In genomic region chr14:101917413-101918124, GRCh38 we compare ENCODE assay signal across 14 cellular contexts. TPM values are rescaled to one million over a fixed set of nuclear protein-coding genes. Genes with fewer than 3 reads are reported as not detected.
DNase-seq lines count a peak whose midpoint lies in the region; ATAC-seq and TF ChIP-seq lines count a peak whose summit lies in the region.
"Had no signal": no experiment of that assay in that cellular context is flagged by ENCODE, and none has a peak within 500 bp of the region (broad histone marks: within the 10 kb centered on the region; RNA-seq: fewer than 3 reads in every experiment).

No MANE protein-coding gene starts in this region.

- no peaks in the 10 kb centered on the region for H3F3A ChIP-seq in SK-N-SH (replicated peaks; ENCODE audit: insufficient read depth)

- H3K4me3 ChIP-seq in SK-N-SH (ENCODE audit: low read depth in 2 of 2, low read length in 1 of 2) (no peak overlapping the region), iPS-18a (ENCODE audit: low read length) (peak overlapping the region; percentile 21), transverse colon (no peak overlapping the region)
- H3K4me3 ChIP-seq: left lung, MG63, psoas muscle, SJCRH30 had no signal

- ATAC-seq in SK-N-SH treated with all-trans-retinoic acid at 6 μM for 48 hours = peak; percentile 24
- ATAC-seq in activated T-helper 17 cell treated with anti-CD3 and anti-CD28 coated beads, Interleukin-2, amount 50 U/mL, for 72 hours (replicated peaks) = no peak
- ATAC-seq in GM19397 (IDR thresholded peaks at IDR 0.05; ENCODE audit: unreplicated experiment) = no peak
- ATAC-seq: foreskin keratinocyte, left lung had no signal

- no peaks in the 10 kb centered on the region for H3K79me2 ChIP-seq in SK-N-SH (ENCODE audit: insufficient read depth)

- H4K20me1 ChIP-seq in SK-N-SH (ENCODE audit: insufficient read depth) = no peaks in the 10 kb centered on the region

- H3K9me3 ChIP-seq in SK-N-SH (no peaks in the 10 kb centered on the region), iPS-18a (ENCODE audit: control insufficient read depth, low read depth, low read length) (no peaks in the 10 kb centered on the region), transverse colon (no peaks in the 10 kb centered on the region)
- H3K9me3 ChIP-seq: left lung, MG63, psoas muscle, SJCRH30 had no signal

- TF ChIP-seq RAD21 in SK-N-SH (IDR thresholded peaks at IDR 0.05; ENCODE audit: low read length) = no peak

- TF ChIP-seq CTCF in SK-N-SH (IDR thresholded peaks at IDR 0.05) (no peak), progenitor cell of endocrine pancreas (IDR thresholded peaks at IDR 0.05; ENCODE audit: unreplicated experiment) (no peak), transverse colon (IDR thresholded peaks at IDR 0.05) (no peak)

- DNase-seq in SK-N-SH (no peak), progenitor cell of endocrine pancreas (ENCODE audit: low spot score, unreplicated experiment) (no peak), DMS53 treated with DMSO at 0.1 percent for 48 hours (lab: John Stamatoyannopoulos, UW; ENCODE audit: unreplicated experiment) (no peak), transverse colon (no peak)
- DNase-seq: DMS153, foreskin keratinocyte, left lung, MG63, psoas muscle, SJCRH30 had no signal

- peak overlapping the region; percentile 59 for H3K27ac Mint-ChIP-seq in activated T-helper 17 cell treated with anti-CD3 and anti-CD28 coated beads, Interleukin-2, amount 50 U/mL, for 72 hours
- H3K27ac Mint-ChIP-seq in progenitor cell of endocrine pancreas = peak overlapping the region; percentile 78

- no peaks in the 10 kb centered on the region for H3K9me2 ChIP-seq in SK-N-SH

- no peak for TF ChIP-seq POLR2A in transverse colon (IDR thresholded peaks at IDR 0.05)

- POLR2A ChIA-PET in SK-N-SH (lab: Yijun Ruan, JAX) = no interaction called here

- in situ Hi-C loops in transverse colon (cut with MboI; ENCODE audit: low pct_ligation_motif_present in 1 of 4, low pct_unique_long_range_greater_than_20kb in 1 of 4, low sequenced_read_pairs in 3 of 4) = no loop called here

- H3K4me3 Mint-ChIP-seq in activated T-helper 17 cell treated with anti-CD3 and anti-CD28 coated beads, Interleukin-2, amount 50 U/mL, for 72 hours = no peak overlapping the region
- H3K4me3 Mint-ChIP-seq in progenitor cell of endocrine pancreas (ENCODE audit: low read depth) = no peak overlapping the region

- intact Hi-C loops in transverse colon (cut with DNase I; ENCODE audit: low total_unique reads) = no loop called here

- H3K36me3 Mint-ChIP-seq in activated T-helper 17 cell treated with anti-CD3 and anti-CD28 coated beads, Interleukin-2, amount 50 U/mL, for 72 hours (ENCODE audit: low read depth) = peaks cover 85% of the 10 kb centered on the region
- H3K36me3 Mint-ChIP-seq in progenitor cell of endocrine pancreas (ENCODE audit: insufficient read depth) = peaks cover 12% of the 10 kb centered on the region

- H2AFZ ChIP-seq in SK-N-SH (ENCODE audit: low read depth) = no peak overlapping the region

- no peak overlapping the region for H3K9ac ChIP-seq in SK-N-SH
- no peak overlapping the region for H3K9ac ChIP-seq in iPS-18a (ENCODE audit: low read length)

- H3K36me3 ChIP-seq in SK-N-SH (replicated peaks in 1 of 2; ENCODE audit: control insufficient read depth in 1 of 2, insufficient read depth in 2 of 2, low read length in 1 of 2) (peaks cover 23 to 31% of the 10 kb centered on the region in 2 experiments), iPS-18a (ENCODE audit: control insufficient read depth, low read depth, low read length) (no peaks in the 10 kb centered on the region), transverse colon (peaks cover 0 to 15% (median 7%) of the 10 kb centered on the region in 4 donors)
- H3K36me3 ChIP-seq: MG63 had no signal

- H3K9me3 Mint-ChIP-seq in activated T-helper 17 cell treated with anti-CD3 and anti-CD28 coated beads, Interleukin-2, amount 50 U/mL, for 72 hours = no peaks in the 10 kb centered on the region
- no peaks in the 10 kb centered on the region for H3K9me3 Mint-ChIP-seq in progenitor cell of endocrine pancreas (ENCODE audit: low read depth)

- CTCF ChIA-PET in SK-N-SH (lab: Yijun Ruan, JAX) = interaction anchor here (1.1 to 2.5 kb wide), 2 partner anchors 147 to 179 kb away, joined by 3 to 6 read pairs; no protein-coding TSS in a partner anchor

- 93% methylated on average over 17 of the region's 18 CpGs for WGBS in SK-N-SH (ENCODE audit: low lambda C conversion rate)
- 80% methylated on average over 4 to 18 of the region's 18 CpGs for WGBS in transverse colon (ENCODE audit: low coverage in 1 of 2), 2 donors

- no peak overlapping the region for H3K4me2 ChIP-seq in SK-N-SH

- H3K27me3 ChIP-seq in SK-N-SH (ENCODE audit: insufficient read depth) = no peaks in the 10 kb centered on the region
- H3K27me3 ChIP-seq in iPS-18a (ENCODE audit: control insufficient read depth, insufficient read depth, low read length) = no peaks in the 10 kb centered on the region
- no peaks in the 10 kb centered on the region for H3K27me3 ChIP-seq in transverse colon
- H3K27me3 ChIP-seq: foreskin keratinocyte, left lung, MG63, SJCRH30 had no signal

- TF ChIP-seq EP300 in SK-N-SH (IDR thresholded peaks at IDR 0.05; ENCODE audit: borderline replicate concordance in 1 of 2, low read depth in 1 of 2, low read length in 1 of 2) (no peak), transverse colon (IDR thresholded peaks at IDR 0.05; ENCODE audit: low read depth) (no peak)

- no peaks in the 10 kb centered on the region for H3K27me3 Mint-ChIP-seq in activated T-helper 17 cell treated with anti-CD3 and anti-CD28 coated beads, Interleukin-2, amount 50 U/mL, for 72 hours
- H3K27me3 Mint-ChIP-seq in progenitor cell of endocrine pancreas = no peaks in the 10 kb centered on the region

- H3K4me1 ChIP-seq in SK-N-SH (ENCODE audit: control insufficient read depth in 1 of 2, insufficient read depth in 2 of 2, low read depth in 1 of 2, low read length in 1 of 2) = no peaks in the 10 kb centered on the region
- H3K4me1 ChIP-seq in iPS-18a (ENCODE audit: control insufficient read depth, low read depth, low read length) = peaks cover 30% of the 10 kb centered on the region
- H3K4me1 ChIP-seq in transverse colon = no peaks in the 10 kb centered on the region
- H3K4me1 ChIP-seq: foreskin keratinocyte, left lung, psoas muscle, SJCRH30 had no signal

- H3K27ac ChIP-seq in SK-N-SH (ENCODE audit: low read depth in 2 of 2, low read length in 1 of 2) (no peak overlapping the region), iPS-18a (ENCODE audit: low read length) (peak overlapping the region; percentile 0), transverse colon (no peak overlapping the region)
- H3K27ac ChIP-seq: foreskin keratinocyte, left lung, psoas muscle, SJCRH30 had no signal

- no peaks in the 10 kb centered on the region for H3K4me1 Mint-ChIP-seq in activated T-helper 17 cell treated with anti-CD3 and anti-CD28 coated beads, Interleukin-2, amount 50 U/mL, for 72 hours
- H3K4me1 Mint-ChIP-seq in progenitor cell of endocrine pancreas (ENCODE audit: low read depth) = no peaks in the 10 kb centered on the region

TF ChIP-seq in SK-N-SH treated with all-trans-retinoic acid at 6 μM for 48 hours, 23 proteins besides CTCF, POLR2A, EP300 and RAD21 (continues in another document):
- no peak for TF ChIP-seq ZFP30 (CRISPR knock-in tag; IDR thresholded peaks at IDR 0.05)
- TF ChIP-seq RARB (CRISPR knock-in tag; IDR thresholded peaks at IDR 0.05) = no peak
- TF ChIP-seq TCF4 (CRISPR knock-in tag; IDR thresholded peaks at IDR 0.05; ENCODE audit: borderline replicate concordance) = no peak

TF ChIP-seq in SK-N-SH, 30 proteins besides CTCF, POLR2A, EP300 and RAD21 (continues in another document):
- TF ChIP-seq ELF1 (IDR thresholded peaks at IDR 0.05) = no peak
- TF ChIP-seq FOXJ3 (CRISPR knock-in tag; IDR thresholded peaks at IDR 0.05) = no peak
- no peak for TF ChIP-seq RFX5 (IDR thresholded peaks at IDR 0.05; ENCODE audit: low read length)
- TF ChIP-seq USF1 (IDR thresholded peaks at IDR 0.05; ENCODE audit: borderline replicate concordance, low read depth) = no peak
- no peak for TF ChIP-seq POLR2AphosphoS5 (IDR thresholded peaks at IDR 0.05; ENCODE audit: low read depth, low read length)
- no peak for TF ChIP-seq GATA2 (CRISPR knock-in tag; IDR thresholded peaks at IDR 0.05)
- no peak for TF ChIP-seq NFIC (IDR thresholded peaks at IDR 0.05; ENCODE audit: borderline replicate concordance)
- TF ChIP-seq SMC3 (IDR thresholded peaks at IDR 0.05; ENCODE audit: low read depth, low read length) = no peak
- no peak for TF ChIP-seq SIN3A (IDR thresholded peaks at IDR 0.05; ENCODE audit: borderline replicate concordance, low read depth, low read length)

RNA-seq across cellular contexts. Expression of gene DYNC1H1, which starts 46.8 kb away (rescaled TPM):
- polyA plus RNA-seq in SK-N-SH (2012; rRNA removed) = 110 and 140 TPM in 2 replicates
- polyA plus RNA-seq in SK-N-SH (2012; cell fraction: cytosol; rRNA removed) = 78.2 and 105 TPM in 2 replicates
- polyA plus RNA-seq in SK-N-SH (2012; cell fraction: nucleus; rRNA removed) = 354 and 413 TPM in 2 replicates
- 100 to 1,000 TPM; 319 to 383 TPM for total RNA-seq in activated T-helper 17 cell treated with anti-CD3 and anti-CD28 coated beads, Interleukin-2, amount 50 U/mL, for 72 hours
- total RNA-seq in progenitor cell of endocrine pancreas = 501 and 519 TPM in 2 replicates
- 100 to 1,000 TPM; 471 to 647 (median 482) TPM for total RNA-seq in transverse colon
